In the genomic region with DNA sequence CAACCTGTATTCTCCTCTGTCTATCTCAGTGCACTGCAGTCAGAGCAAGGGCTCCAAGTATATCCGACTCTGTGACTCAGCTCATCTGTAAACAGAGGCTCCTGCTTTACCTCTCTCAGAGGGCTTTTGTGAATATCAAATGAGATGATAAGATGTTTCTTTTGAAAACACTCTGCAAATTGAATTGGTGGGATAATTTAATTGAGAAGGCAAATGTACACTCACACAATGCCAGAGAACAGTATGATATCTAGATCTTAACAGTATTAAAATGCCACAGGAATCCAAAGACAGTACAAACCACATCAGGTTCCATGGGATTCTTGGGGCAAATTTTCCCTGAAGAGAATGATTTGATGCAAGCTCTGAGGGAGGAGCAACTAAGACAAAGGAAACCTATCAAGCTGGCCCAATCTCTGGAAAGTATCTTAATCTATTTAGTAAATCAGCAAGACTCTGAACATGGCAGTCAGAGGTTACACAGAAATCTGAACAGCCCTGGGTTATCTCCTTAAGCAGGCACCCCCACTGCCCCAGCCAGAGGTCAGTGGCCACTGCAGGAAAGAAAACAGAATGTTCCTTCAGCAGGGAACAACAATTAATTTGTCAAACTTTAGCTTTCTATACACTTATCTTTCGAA, we compare ENCODE assay signal across 10 cellular contexts. TPM values are rescaled to one million over a fixed set of nuclear protein-coding genes. Genes with fewer than 3 reads are reported as not detected.
A peak's percentile ranks its signal among the peaks of the same experiment; 100 is the strongest.
DNase-seq lines count a peak whose midpoint lies in the region; ATAC-seq, FAIRE-seq and TF ChIP-seq lines count a peak whose summit lies in the region.
"Had no signal": no experiment of that assay in that cellular context is flagged by ENCODE, and none has a peak within 500 bp of the region (broad histone marks: within the 10 kb centered on the region; RNA-seq: fewer than 3 reads in every experiment).

No MANE protein-coding gene starts in this region.

- FAIRE-seq in frontal cortex (lab: Jason Lieb, UNC) = no peak

- TF ChIP-seq CTCF in endodermal cell (conservative IDR thresholded peaks at IDR 0.05) = no peak

- no peak for ATAC-seq in GM19395 (IDR thresholded peaks at IDR 0.05; ENCODE audit: unreplicated experiment)
- ATAC-seq in HG02870 (IDR thresholded peaks at IDR 0.05; ENCODE audit: unreplicated experiment) = no peak
- ATAC-seq: activated CD4-positive, alpha-beta T cell treated with anti-CD3 and anti-CD28 coated beads for 36 hours had no signal

- peaks cover 43% of the 10 kb centered on the region for H3K4me1 Mint-ChIP-seq in endodermal cell
- no peaks in the 10 kb centered on the region for H3K4me1 Mint-ChIP-seq in activated CD4-positive, alpha-beta T cell treated with anti-CD3 and anti-CD28 coated beads, Interleukin-2, amount 10 ng/mL, durations not matched to agents 24 days and 14 days
- H3K4me1 Mint-ChIP-seq: activated CD4-positive, alpha-beta T cell treated with anti-CD3 and anti-CD28 coated beads for 36 hours had no signal

- H3K36me3 Mint-ChIP-seq in endodermal cell (ENCODE audit: low read depth) = no peaks in the 10 kb centered on the region
- H3K36me3 Mint-ChIP-seq in activated CD4-positive, alpha-beta T cell treated with anti-CD3 and anti-CD28 coated beads, Interleukin-2, amount 10 ng/mL, durations not matched to agents 24 days and 14 days (ENCODE audit: low read depth) = no peaks in the 10 kb centered on the region

- H3K27me3 ChIP-seq in endodermal cell (ENCODE audit: control insufficient read depth, insufficient read depth, low read length, poor library complexity, severe bottlenecking) = no peaks in the 10 kb centered on the region
- H3K27me3 ChIP-seq in neuron (ENCODE audit: insufficient read depth, low read length) = no peaks in the 10 kb centered on the region
- H3K27me3 ChIP-seq: adrenal gland had no signal

- peak overlapping the region; percentile 4 for H2AFZ ChIP-seq in neuron (ENCODE audit: low read depth, low read length)

- H3K4me3 ChIP-seq in endodermal cell (ENCODE audit: low read length) (peak overlapping the region; percentile 65), neuron (ENCODE audit: low read length) (peak overlapping the region; percentile 14)
- H3K4me3 ChIP-seq: adrenal gland had no signal

- H3K9me3 Mint-ChIP-seq in endodermal cell = no peaks in the 10 kb centered on the region
- no peaks in the 10 kb centered on the region for H3K9me3 Mint-ChIP-seq in activated CD4-positive, alpha-beta T cell treated with anti-CD3 and anti-CD28 coated beads, Interleukin-2, amount 10 ng/mL, durations not matched to agents 24 days and 14 days

- H3K4me3 Mint-ChIP-seq in endodermal cell = no peak overlapping the region
- H3K4me3 Mint-ChIP-seq in activated CD4-positive, alpha-beta T cell treated with anti-CD3 and anti-CD28 coated beads, Interleukin-2, amount 10 ng/mL, durations not matched to agents 24 days and 14 days = no peak overlapping the region
- H3K4me3 Mint-ChIP-seq: activated CD4-positive, alpha-beta T cell treated with anti-CD3 and anti-CD28 coated beads for 36 hours had no signal

- no peaks in the 10 kb centered on the region for H3K27me3 Mint-ChIP-seq in endodermal cell (ENCODE audit: insufficient read depth)
- H3K27me3 Mint-ChIP-seq in activated CD4-positive, alpha-beta T cell treated with anti-CD3 and anti-CD28 coated beads, Interleukin-2, amount 10 ng/mL, durations not matched to agents 24 days and 14 days = peaks cover 20% of the 10 kb centered on the region

- WGBS in endodermal cell (ENCODE audit: insufficient coverage in 1 of 2, insufficient read length in 1 of 2), 2 experiments = 41 to 44% methylated on average over 2 of the region's 2 CpGs

- peaks cover 23% of the 10 kb centered on the region for H3K4me1 ChIP-seq in endodermal cell (ENCODE audit: control insufficient read depth, insufficient read depth, low read length)
- H3K4me1 ChIP-seq in neuron (ENCODE audit: insufficient read depth, low read length) = peaks cover 42% of the 10 kb centered on the region

- H3K27ac Mint-ChIP-seq in endodermal cell = peak overlapping the region; percentile 70
- H3K27ac Mint-ChIP-seq in activated CD4-positive, alpha-beta T cell treated with anti-CD3 and anti-CD28 coated beads, Interleukin-2, amount 10 ng/mL, durations not matched to agents 24 days and 14 days = no peak overlapping the region
- H3K27ac Mint-ChIP-seq: activated CD4-positive, alpha-beta T cell treated with anti-CD3 and anti-CD28 coated beads for 36 hours had no signal

- intact Hi-C loops in activated CD4-positive, alpha-beta T cell treated with anti-CD3 and anti-CD28 coated beads, Interleukin-2, amount 10 ng/mL, durations not matched to agents 24 days and 14 days (cut with micrococcal nuclease) = no loop called here

- peak overlapping the region; percentile 23 for H3K9ac ChIP-seq in endodermal cell (ENCODE audit: extremely low read depth, low read length, poor library complexity, severe bottlenecking)

- DNase-seq in Daoy (ENCODE audit: low read depth) (peak; percentile 77), OCI-M1 (lab: John Stamatoyannopoulos, UW) (peak; percentile 3), endodermal cell (no peak), frontal cortex (ENCODE audit: low spot score in 2 of 2) (no peak)
- DNase-seq in activated CD4-positive, alpha-beta T cell treated with anti-CD3 and anti-CD28 coated beads, Interleukin-2, amount 10 ng/mL, durations not matched to agents 24 days and 14 days = no peak
- DNase-seq: activated CD4-positive, alpha-beta T cell treated with anti-CD3 and anti-CD28 coated beads for 36 hours had no signal

- H3K9me3 ChIP-seq in endodermal cell (ENCODE audit: control insufficient read depth, low read length) (no peaks in the 10 kb centered on the region), neuron (ENCODE audit: low read length) (no peaks in the 10 kb centered on the region)
- H3K9me3 ChIP-seq: adrenal gland had no signal

- H3K27ac ChIP-seq in endodermal cell (ENCODE audit: low read depth, low read length) = peak overlapping the region; percentile 92

- no peaks in the 10 kb centered on the region for H3K36me3 ChIP-seq in endodermal cell (ENCODE audit: control insufficient read depth, insufficient read depth, low read length)
- H3K36me3 ChIP-seq in neuron (ENCODE audit: insufficient read depth, low read length) = no peaks in the 10 kb centered on the region
- H3K36me3 ChIP-seq: adrenal gland had no signal

RNA-seq across cellular contexts. Expression of a gene that starts 45.9 kb away (rescaled TPM):
- 10.7 and 17.2 TPM in 2 replicates for total RNA-seq in Daoy (2014; rRNA removed; shearing (Covaris generic))
- total RNA-seq in endodermal cell = 10 to 100 TPM; 11.2 to 15.3 TPM
- 23.2 TPM for polyA plus RNA-seq in endodermal cell (2013, experiment 1 of 2)
- polyA plus RNA-seq in endodermal cell (2013, experiment 2 of 2) = 25.1 TPM
- 0.33 and 0.89 TPM in 2 replicates for total RNA-seq in activated CD4-positive, alpha-beta T cell treated with anti-CD3 and anti-CD28 coated beads, Interleukin-2, amount 10 ng/mL, durations not matched to agents 24 days and 14 days
- total RNA-seq in frontal cortex = 70.9 TPM

RNA-seq across cellular contexts. Expression of a gene that starts 46.2 kb away (rescaled TPM):
- 40.4 and 52.1 TPM in 2 replicates for total RNA-seq in Daoy (2014; rRNA removed; shearing (Covaris generic))
- 10 to 100 TPM; 20.3 to 20.4 TPM for total RNA-seq in endodermal cell
- polyA plus RNA-seq in endodermal cell (2013, experiment 1 of 2) = 34.4 TPM
- polyA plus RNA-seq in endodermal cell (2013, experiment 2 of 2) = 36.0 TPM
- total RNA-seq in activated CD4-positive, alpha-beta T cell treated with anti-CD3 and anti-CD28 coated beads, Interleukin-2, amount 10 ng/mL, durations not matched to agents 24 days and 14 days = 10.1 and 13.7 TPM in 2 replicates
- 67.3 TPM for total RNA-seq in frontal cortex

Comparison
In these comparisons a context has a peak if more than half of its experiments do, and no peak if none do; other contexts are left out.
1. DNase-seq: peak in Daoy (single experiment) and OCI-M1 (single experiment); none in endodermal cell (single experiment), activated CD4-positive, alpha-beta T cell treated with anti-CD3 and anti-CD28 coated beads, Interleukin-2, amount 10 ng/mL, durations not matched to agents 24 days and 14 days (single experiment) and frontal cortex (0 of 2).